ENCODE assay signal across 15 cellular contexts in the genomic region with DNA sequence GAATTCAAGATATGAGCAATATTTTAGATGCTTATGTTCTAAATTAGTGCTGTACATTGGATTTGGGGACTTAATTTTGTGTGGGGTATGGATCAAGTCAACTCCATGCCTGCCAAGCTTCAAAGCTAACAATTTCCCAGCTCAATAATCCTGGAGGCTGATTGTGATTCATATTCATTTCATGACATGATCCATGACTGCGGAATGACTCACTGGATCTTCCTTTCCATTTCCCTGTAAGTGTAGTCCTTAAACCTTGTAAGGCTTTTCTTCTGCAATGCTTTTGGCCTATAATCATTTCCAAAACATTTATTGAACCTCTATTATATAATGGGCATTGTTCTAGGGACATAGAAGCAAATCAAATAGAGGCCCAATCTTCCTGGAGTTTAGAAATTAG. TPM values are rescaled to one million over a fixed set of nuclear protein-coding genes. Genes with fewer than 3 reads are reported as not detected.
DNase-seq lines count a peak whose midpoint lies in the region; ATAC-seq, FAIRE-seq and TF ChIP-seq lines count a peak whose summit lies in the region.
"Had no signal": no experiment of that assay in that cellular context is flagged by ENCODE, and none has a peak within 500 bp of the region (broad histone marks: within the 10 kb centered on the region; RNA-seq: fewer than 3 reads in every experiment).

No MANE protein-coding gene starts in this region.

- H3K4me3 Mint-ChIP-seq in effector memory CD8-positive, alpha-beta T cell, result no peak overlapping the region
- H3K4me3 Mint-ChIP-seq: CD14-positive monocyte had no signal

- H3K4me1 ChIP-seq in mammary epithelial cell (ENCODE audit: insufficient read depth, low read length), result peaks cover 12% of the 10 kb centered on the region

- DNase-seq in AG08395 (ENCODE audit: low spot score) (peak; percentile 84), HTR-8/SVneo (ENCODE audit: insufficient read length, low spot score) (peak; percentile 71), mammary epithelial cell (peak; percentile 84), kidney glomerular epithelial cell (lab: John Stamatoyannopoulos, UW) (peak; percentile 67), mesenteric fat pad (ENCODE audit: low spot score) (no peak), cortex of kidney (lab: John Stamatoyannopoulos, UW) (no peak)
- DNase-seq in effector memory CD8-positive, alpha-beta T cell, result no peak
- DNase-seq: activated T-cell treated with anti-CD3 and anti-CD28 coated beads, Interleukin-2, amount 50 U/mL, for 1 hour; heart left ventricle; Kasumi-1; midbrain; tibial artery had no signal

- peak; percentile 86 for FAIRE-seq in HTR-8/SVneo (lab: Jason Lieb, UNC)

- in situ Hi-C loops in mammary epithelial cell (cut with MboI; ENCODE audit: low sequenced_read_pairs in 2 of 2), result no loop called here

- no peaks in the 10 kb centered on the region for H3K36me3 ChIP-seq in mammary epithelial cell (ENCODE audit: insufficient read depth, low read length)
- H3K36me3 ChIP-seq: heart left ventricle, right atrium auricular region, tibial artery had no signal

- 9% methylated on average over 1 of the region's 1 CpG for WGBS in mammary epithelial cell (ENCODE audit: low coverage, missing lambda C conversion rate)

- no peaks in the 10 kb centered on the region for H4K20me1 ChIP-seq in mammary epithelial cell (ENCODE audit: insufficient read depth, low read length)

- H2AFZ ChIP-seq in mammary epithelial cell (ENCODE audit: low read depth, low read length), result no peak overlapping the region

- H3K27me3 Mint-ChIP-seq in effector memory CD8-positive, alpha-beta T cell, result peaks cover 0 to 19% of the 10 kb centered on the region in 2 donors

- BruUV-seq in mammary epithelial cell (replicated peaks; lab: Mats Ljungman, UMichigan), result no TSS peak

- no peaks in the 10 kb centered on the region for H3K27me3 ChIP-seq in mammary epithelial cell (ENCODE audit: insufficient read depth, low read length)
- H3K27me3 ChIP-seq: heart left ventricle, right atrium auricular region, tibial artery had no signal

- CTCF ChIA-PET in mammary epithelial cell (lab: Charles Lee; ENCODE audit: low non-redundant PET), result interaction anchor here (0.6 kb wide), 1 partner anchor 117 kb away, joined by 3 read pairs; no protein-coding TSS in a partner anchor

- H3K4me3 ChIP-seq in mammary epithelial cell (replicated peaks in 1 of 3; ENCODE audit: insufficient read depth in 1 of 3, low read depth in 2 of 3, low read length in 3 of 3), result no peak overlapping the region
- H3K4me3 ChIP-seq: heart left ventricle, right atrium auricular region, tibial artery had no signal

- H3K27ac Mint-ChIP-seq in effector memory CD8-positive, alpha-beta T cell, result no peak overlapping the region
- H3K27ac Mint-ChIP-seq: CD14-positive monocyte had no signal

- no peak for TF ChIP-seq CTCF in mammary epithelial cell (conservative IDR thresholded peaks at IDR 0.05 in 1 of 2, IDR thresholded peaks at IDR 0.05 in 1 of 2; ENCODE audit: extremely low read depth in 1 of 2, insufficient read depth in 1 of 2, low read depth in 1 of 2, low read length in 2 of 2)

- dilution Hi-C loops in mammary epithelial cell (cut with HindIII; ENCODE audit: low sequenced_read_pairs), result no loop called here

- peak overlapping the region; percentile 29 for H3K27ac ChIP-seq in mammary epithelial cell (ENCODE audit: insufficient read depth, low read depth, low read length)
- H3K27ac ChIP-seq: heart left ventricle, right atrium auricular region, tibial artery had no signal

- no peaks in the 10 kb centered on the region for H3K9me3 Mint-ChIP-seq in effector memory CD8-positive, alpha-beta T cell

- H3K9ac ChIP-seq in mammary epithelial cell (ENCODE audit: insufficient read depth, low read length), result no peak overlapping the region

- H3K79me2 ChIP-seq in mammary epithelial cell (ENCODE audit: insufficient read depth, low read length), result no peaks in the 10 kb centered on the region

- H3K9me3 ChIP-seq in mammary epithelial cell (replicated peaks; ENCODE audit: insufficient read depth, low read length), result no peaks in the 10 kb centered on the region
- H3K9me3 ChIP-seq: heart left ventricle, right atrium auricular region, tibial artery had no signal

- no peak for ATAC-seq in GM18870 (IDR thresholded peaks at IDR 0.05; ENCODE audit: unreplicated experiment)
- no peak for ATAC-seq in effector memory CD8-positive, alpha-beta T cell (replicated peaks)

- H3K4me2 ChIP-seq in mammary epithelial cell (ENCODE audit: insufficient read depth, low read depth, low read length), result peak overlapping the region; percentile 13

- no peaks in the 10 kb centered on the region for H3K4me1 Mint-ChIP-seq in effector memory CD8-positive, alpha-beta T cell (ENCODE audit: low read depth in 2 of 2)
- H3K4me1 Mint-ChIP-seq: CD14-positive monocyte had no signal

- intact Hi-C loops in mammary epithelial cell (cut with micrococcal nuclease), result no loop called here

- H3K36me3 Mint-ChIP-seq in effector memory CD8-positive, alpha-beta T cell (ENCODE audit: insufficient read depth), result no peaks in the 10 kb centered on the region
- H3K36me3 Mint-ChIP-seq: CD14-positive monocyte had no signal

RNA-seq across cellular contexts. Expression of a gene that starts 44.8 kb away (rescaled TPM):
- total RNA-seq in mammary epithelial cell (100 to 1,000 TPM; 114 to 225 TPM), mesenteric fat pad (99.8 TPM)
- polyA plus RNA-seq in mammary epithelial cell, result 29.5 TPM
- polyA minus RNA-seq in mammary epithelial cell, result 29.8 TPM
- polyA plus RNA-seq: CD14-positive monocyte had no signal

Comparison
In these comparisons a context has a peak if more than half of its experiments do, and no peak if none do; other contexts are left out.
1. DNase-seq: peak in AG08395 (single experiment), HTR-8/SVneo (single experiment), mammary epithelial cell (single experiment) and kidney glomerular epithelial cell (single experiment); none in mesenteric fat pad (single experiment), cortex of kidney (single experiment) and effector memory CD8-positive, alpha-beta T cell (0 of 3).